In genomic region chr7:100428967-100429636, GRCh38 we compare ENCODE assay signal across 8 cellular contexts. TPM values are rescaled to one million over a fixed set of nuclear protein-coding genes. Genes with fewer than 3 reads are reported as not detected.
DNase-seq lines count a peak whose midpoint lies in the region; ATAC-seq, FAIRE-seq and TF ChIP-seq lines count a peak whose summit lies in the region.

No MANE protein-coding gene starts in this region.

- peak; percentile 99 for DNase-seq in A673 (ENCODE audit: low spot score)
- peak; percentile 100 for DNase-seq in NCI-H2227 (lab: John Stamatoyannopoulos, UW; ENCODE audit: unreplicated experiment)
- DNase-seq in bronchial epithelial cell (ENCODE audit: low read depth) = peak; percentile 97

- H3K27ac ChIP-seq in A673 (ENCODE audit: low read depth, low read length, poor library complexity, severe bottlenecking) (peak overlapping the region; percentile 99), iPS-20b (ENCODE audit: low read length) (peak overlapping the region; percentile 96), skeletal muscle tissue (ENCODE audit: low read depth, low read length) (peak overlapping the region; percentile 100)

- H3K9me3 ChIP-seq in A673 (ENCODE audit: low read depth, low read length, poor library complexity, severe bottlenecking) (peaks cover 4% of the 10 kb centered on the region), iPS-20b (ENCODE audit: insufficient read depth, low read depth, low read length) (peaks cover 4% of the 10 kb centered on the region; the same call in 1 of the 2 replicates), skeletal muscle tissue (ENCODE audit: control insufficient read depth in 3 of 3, low read length in 3 of 3) (no peaks in the 10 kb centered on the region)

- CTCF ChIA-PET in A673 (lab: Charles Lee) = interaction anchor here (0.6 to 1.3 kb wide), 2 partner anchors 314 to 435 kb away, joined by 3 to 4 read pairs; no protein-coding TSS in a partner anchor

- ATAC-seq in GM18870 (IDR thresholded peaks at IDR 0.05; ENCODE audit: unreplicated experiment) = peak; percentile 38
- peak; percentile 42 for ATAC-seq in HG03135 (IDR thresholded peaks at IDR 0.05; ENCODE audit: unreplicated experiment)

- POLR2A ChIA-PET in A673 (lab: Charles Lee; ENCODE audit: low non-redundant PET) = interaction anchor here (0.5 to 0.7 kb wide), 4 partner anchors 50 to 328 kb away, joined by 3 to 5 read pairs (median 3); no protein-coding TSS in a partner anchor

- H3K9ac ChIP-seq in iPS-20b (ENCODE audit: low read depth, low read length) (peak overlapping the region; percentile 98), skeletal muscle tissue (ENCODE audit: low read depth in 1 of 3, low read length in 3 of 3) (peak overlapping the region; percentile 98 to 99 (median 98))

- H3K36me3 ChIP-seq in A673 (ENCODE audit: insufficient read depth, low read length, poor library complexity, severe bottlenecking) = peaks cover 32% of the 10 kb centered on the region
- H3K36me3 ChIP-seq in bronchial epithelial cell (ENCODE audit: control insufficient read depth, insufficient read depth, low read length) = peaks cover 11% of the 10 kb centered on the region
- peaks cover 34% of the 10 kb centered on the region for H3K36me3 ChIP-seq in iPS-20b (ENCODE audit: insufficient read depth, low read depth, low read length)
- peaks cover 18 to 22% (median 19%) of the 10 kb centered on the region in 3 donors for H3K36me3 ChIP-seq in skeletal muscle tissue (ENCODE audit: control insufficient read depth in 3 of 3, insufficient read depth in 3 of 3, low read length in 3 of 3)

- H3K4me3 ChIP-seq in A673 (ENCODE audit: low read depth, low read length, poor library complexity, severe bottlenecking) (peak overlapping the region; percentile 93), WI38 (ENCODE audit: low read depth, low read length) (peak overlapping the region; percentile 81), bronchial epithelial cell (ENCODE audit: low read depth, low read length) (peak overlapping the region; percentile 94), iPS-20b (ENCODE audit: low read length) (peak overlapping the region; percentile 95), skeletal muscle tissue (ENCODE audit: low read length in 3 of 3) (peak overlapping the region; percentile 89 to 93 (median 92))

- intact Hi-C loops in A673 (cut with micrococcal nuclease; ENCODE audit: unreplicated experiment) = no loop called here

- FAIRE-seq in bronchial epithelial cell (lab: Jason Lieb, UNC) = no peak

- TF ChIP-seq CTCF in A673 (conservative IDR thresholded peaks at IDR 0.05; ENCODE audit: low read depth, low read length) (no peak), WI38 (IDR thresholded peaks at IDR 0.05; ENCODE audit: low read depth, low read length) (no peak), bronchial epithelial cell (IDR thresholded peaks at IDR 0.05; ENCODE audit: insufficient read depth, low read length, severe bottlenecking) (no peak)

- peaks cover 23% of the 10 kb centered on the region for H3K4me1 ChIP-seq in A673 (ENCODE audit: insufficient read depth, low read length, poor library complexity, severe bottlenecking)
- H3K4me1 ChIP-seq in iPS-20b (ENCODE audit: insufficient read depth, low read length) = peaks cover 17% of the 10 kb centered on the region; the same call in 1 of the 2 replicates
- H3K4me1 ChIP-seq in skeletal muscle tissue (ENCODE audit: control insufficient read depth in 3 of 3, insufficient read depth in 3 of 3, low read length in 3 of 3) = peaks cover 34 to 40% (median 36%) of the 10 kb centered on the region in 3 donors

- no TSS peak for BruUV-seq in A673 (replicated peaks; lab: Mats Ljungman, UMichigan)

- H3K27me3 ChIP-seq in A673 (replicated peaks; ENCODE audit: insufficient read depth, low read depth, low read length, poor library complexity) (no peaks in the 10 kb centered on the region), bronchial epithelial cell (ENCODE audit: control insufficient read depth, insufficient read depth, low read length) (no peaks in the 10 kb centered on the region), iPS-20b (ENCODE audit: insufficient read depth, low read length) (peaks cover 10% of the 10 kb centered on the region; the same call in 1 of the 2 replicates), skeletal muscle tissue (ENCODE audit: control insufficient read depth in 3 of 3, insufficient read depth in 3 of 3, low read length in 3 of 3) (no peaks in the 10 kb centered on the region)

RNA-seq across cellular contexts. Expression of gene MEPCE, which starts 0.5 kb away (rescaled TPM):
- total RNA-seq in A673 (2021) (65.3 and 85.9 TPM in 2 replicates), bronchial epithelial cell (18.7 and 20.7 TPM in 2 replicates), skeletal muscle tissue (30.8 TPM)

RNA-seq across cellular contexts. Expression of gene ZCWPW1, which starts 0.6 kb away (rescaled TPM):
- total RNA-seq in A673 (2021) (0.45 and 1.1 TPM in 2 replicates), bronchial epithelial cell (1.3 and 2.0 TPM in 2 replicates), skeletal muscle tissue (3.1 TPM)

RNA-seq across cellular contexts. Expression of gene PPP1R35, which starts 7.2 kb away (rescaled TPM):
- total RNA-seq in A673 (2021) (27.3 and 37.3 TPM in 2 replicates), bronchial epithelial cell (32.8 and 34.2 TPM in 2 replicates), skeletal muscle tissue (5.2 TPM)

RNA-seq across cellular contexts. Expression of gene SPACDR, which starts 35.0 kb away (rescaled TPM):
- 2.9 and 3.9 TPM in 2 replicates for total RNA-seq in A673 (2021)
- 0.38 and 0.53 TPM in 2 replicates for total RNA-seq in bronchial epithelial cell
- total RNA-seq in skeletal muscle tissue = not detected

RNA-seq across cellular contexts. Expression of gene TSC22D4, which starts 49.9 kb away (rescaled TPM):
- total RNA-seq in A673 (2021) = 69.0 and 71.0 TPM in 2 replicates
- total RNA-seq in bronchial epithelial cell = 7.6 and 12.7 TPM in 2 replicates
- 13.6 TPM for total RNA-seq in skeletal muscle tissue

Comparison
In these comparisons a context has a peak if more than half of its experiments do, and no peak if none do; other contexts are left out.
1. Peak in every context shown above with its lines: DNase-seq, ATAC-seq, H3K4me3 ChIP-seq and H3K27ac ChIP-seq.